8 cellular contexts compared by ENCODE assay signal in genomic region chrX:68511255-68511654, GRCh38. TPM values are rescaled to one million over a fixed set of nuclear protein-coding genes. Genes with fewer than 3 reads are reported as not detected.
DNase-seq lines count a peak whose midpoint lies in the region; ATAC-seq, FAIRE-seq and TF ChIP-seq lines count a peak whose summit lies in the region.

No MANE protein-coding gene starts in this region.

- peaks cover 1% of the 10 kb centered on the region for H3K36me3 Mint-ChIP-seq in osteocyte (ENCODE audit: unreplicated experiment)

- no peaks in the 10 kb centered on the region for H3K9me3 Mint-ChIP-seq in osteocyte (ENCODE audit: unreplicated experiment)

- TF ChIP-seq CTCF in epithelial cell of esophagus (IDR thresholded peaks at IDR 0.05; ENCODE audit: insufficient read depth, low read depth, low read length, missing control alignments) (peak; percentile 74), osteocyte (IDR thresholded peaks at IDR 0.05) (peak; percentile 81)

- no peak overlapping the region for H3K4me3 ChIP-seq in epithelial cell of esophagus (ENCODE audit: low read length)

- FAIRE-seq in RCC 7860 (lab: Jason Lieb, UNC) = peak; percentile 56

- peaks cover 4% of the 10 kb centered on the region for H3K4me1 Mint-ChIP-seq in osteocyte (ENCODE audit: unreplicated experiment)

- no peak overlapping the region for H3K27ac Mint-ChIP-seq in osteocyte (ENCODE audit: unreplicated experiment)

- peak; percentile 27 for DNase-seq in activated CD4-positive, alpha-beta T cell treated with anti-CD3 and anti-CD28 coated beads for 48 hours
- DNase-seq in activated CD4-positive, alpha-beta T cell treated with anti-CD3 and anti-CD28 coated beads, Interleukin-2, amount 50 U/mL, for 1 hour = no peak
- peak; percentile 14 for DNase-seq in RCC 7860 (ENCODE audit: low spot score)
- DNase-seq in epithelial cell of esophagus (ENCODE audit: low read depth) = peak; percentile 44
- no peak for DNase-seq in osteocyte (ENCODE audit: extremely low spot score, unreplicated experiment)

- H3K4me3 Mint-ChIP-seq in osteocyte (ENCODE audit: unreplicated experiment) = no peak overlapping the region

- peak; percentile 84 for ATAC-seq in GM18907 (IDR thresholded peaks at IDR 0.05; ENCODE audit: unreplicated experiment)
- ATAC-seq in HG03520 (IDR thresholded peaks at IDR 0.05; ENCODE audit: unreplicated experiment) = peak; percentile 74
- no peak for ATAC-seq in GM21381 (IDR thresholded peaks at IDR 0.05; ENCODE audit: unreplicated experiment)

- no peaks in the 10 kb centered on the region for H3K27me3 Mint-ChIP-seq in osteocyte (ENCODE audit: unreplicated experiment)

RNA-seq across cellular contexts. Expression of gene YIPF6, which starts 12.4 kb away (rescaled TPM):
- total RNA-seq in osteocyte = 38.5 and 40.0 TPM in 2 replicates

Comparison
In these comparisons a context has a peak if more than half of its experiments do, and no peak if none do; other contexts are left out.
1. DNase-seq: peak in activated CD4-positive, alpha-beta T cell treated with anti-CD3 and anti-CD28 coated beads for 48 hours (single experiment), RCC 7860 (single experiment) and epithelial cell of esophagus (single experiment); none in activated CD4-positive, alpha-beta T cell treated with anti-CD3 and anti-CD28 coated beads, Interleukin-2, amount 50 U/mL, for 1 hour (single experiment) and osteocyte (single experiment).